8 cellular contexts compared by ENCODE assay signal in genomic region chr18:58670561-58671121, GRCh38. TPM values are rescaled to one million over a fixed set of nuclear protein-coding genes. Genes with fewer than 3 reads are reported as not detected.
A peak's percentile ranks its signal among the peaks of the same experiment; 100 is the strongest.
DNase-seq lines count a peak whose midpoint lies in the region; ATAC-seq and TF ChIP-seq lines count a peak whose summit lies in the region.

No MANE protein-coding gene starts in this region.

- H3K27me3 ChIP-seq in brain microvascular endothelial cell (replicated peaks) = no peaks in the 10 kb centered on the region
- no peaks in the 10 kb centered on the region for H3K27me3 ChIP-seq in mesendoderm (ENCODE audit: insufficient read depth, low read length, poor library complexity)

- H3K4me3 ChIP-seq in GM12865 (ENCODE audit: low read depth, low read length) = peak overlapping the region; percentile 67
- peak overlapping the region; percentile 75 for H3K4me3 ChIP-seq in brain microvascular endothelial cell (ENCODE audit: low read depth, low read length)
- H3K4me3 ChIP-seq in mesendoderm (ENCODE audit: low read length) = peak overlapping the region; percentile 9

- H3K23ac ChIP-seq in mesendoderm (ENCODE audit: low read length) = no peak overlapping the region

- in situ Hi-C loops in brain microvascular endothelial cell (cut with HindIII; ENCODE audit: low pct_ligation_motif_present, low sequenced_read_pairs) = no loop called here

- peak overlapping the region; percentile 59 for H3K4me2 ChIP-seq in mesendoderm (ENCODE audit: low read length)

- H3K4me1 ChIP-seq in mesendoderm (ENCODE audit: control insufficient read depth, low read depth, low read length) = peaks cover 8% of the 10 kb centered on the region

- peak overlapping the region; percentile 87 for H3K9ac ChIP-seq in mesendoderm (ENCODE audit: low read length)

- WGBS in mesendoderm (ENCODE audit: extremely low coverage, insufficient coverage, low lambda C conversion rate) = no CpG with 5 or more reads among the region's 25 CpGs

- no peak overlapping the region for H4K8ac ChIP-seq in mesendoderm (ENCODE audit: low read depth, low read length)

- peak overlapping the region; percentile 75 for H3K27ac ChIP-seq in brain microvascular endothelial cell
- H3K27ac ChIP-seq in mesendoderm (ENCODE audit: low read depth, low read length) = peak overlapping the region; percentile 88

- H2BK120ac ChIP-seq in mesendoderm (ENCODE audit: low read depth, low read length) = no peak overlapping the region

- H3K79me2 ChIP-seq in mesendoderm (ENCODE audit: control insufficient read depth, insufficient read depth, low read length) = peaks cover 28% of the 10 kb centered on the region

- H3K79me1 ChIP-seq in mesendoderm (ENCODE audit: low read length) = peaks cover 11% of the 10 kb centered on the region

- no peak for DNase-seq in GM12865 (ENCODE audit: low read depth)
- peak; percentile 23 for DNase-seq in NCI-H2029 (lab: John Stamatoyannopoulos, UW)
- no peak for DNase-seq in brain microvascular endothelial cell
- no peak for DNase-seq in mesendoderm
- DNase-seq in DMS114 treated with DMSO at 0.1 percent for 48 hours (lab: John Stamatoyannopoulos, UW; ENCODE audit: unreplicated experiment) = no peak
- DNase-seq in GDM1 (lab: John Stamatoyannopoulos, UW) = no peak

- peak overlapping the region; percentile 70 for H3K4ac ChIP-seq in mesendoderm (ENCODE audit: low read depth, low read length)

- peak overlapping the region; percentile 29 for H3K18ac ChIP-seq in mesendoderm (ENCODE audit: low read length)

- TF ChIP-seq CTCF in GM12865 (IDR thresholded peaks at IDR 0.05; ENCODE audit: insufficient read depth, low read depth, low read length, missing control alignments) = no peak
- TF ChIP-seq CTCF in brain microvascular endothelial cell (IDR thresholded peaks at IDR 0.05; ENCODE audit: low read depth, low read length, missing control alignments) = no peak

- ATAC-seq in GM21528 (IDR thresholded peaks at IDR 0.05; ENCODE audit: low FRiP score, unreplicated experiment) = no peak
- ATAC-seq in HG02870 (IDR thresholded peaks at IDR 0.05; ENCODE audit: unreplicated experiment) = no peak

- H2BK5ac ChIP-seq in mesendoderm (ENCODE audit: low read length) = peak overlapping the region; percentile 14

- H3K36me3 ChIP-seq in brain microvascular endothelial cell (replicated peaks) (no peaks in the 10 kb centered on the region), mesendoderm (ENCODE audit: control insufficient read depth, insufficient read depth, low read length) (no peaks in the 10 kb centered on the region)

- no peak overlapping the region for H4K5ac ChIP-seq in mesendoderm (ENCODE audit: low read length)

- no peak overlapping the region for H2BK15ac ChIP-seq in mesendoderm (replicated peaks; ENCODE audit: low read depth)

- H2AK5ac ChIP-seq in mesendoderm (ENCODE audit: low read length) = no peak overlapping the region

- peak overlapping the region; percentile 93 for H3K56ac ChIP-seq in mesendoderm (ENCODE audit: low read length)

RNA-seq across cellular contexts. Expression of gene MALT1, which starts 0.6 kb away (rescaled TPM):
- 17.6 TPM for polyA plus RNA-seq in mesendoderm (2013, experiment 1 of 2)
- polyA plus RNA-seq in mesendoderm (2013, experiment 2 of 2) = 17.7 TPM

RNA-seq across cellular contexts. Expression of gene ALPK2, which starts 41.8 kb away (rescaled TPM):
- polyA plus RNA-seq in mesendoderm (2013, experiment 1 of 2) = 3.0 TPM
- polyA plus RNA-seq in mesendoderm (2013, experiment 2 of 2) = 3.0 TPM

Comparison
In these comparisons a context has a peak if more than half of its experiments do, and no peak if none do; other contexts are left out.
1. H3K4me3 ChIP-seq: peak in every context shown above with its lines; median percentile 75 in brain microvascular endothelial cell; 67 in GM12865; 9 in mesendoderm.